In genomic region chr4:68959085-68959484, GRCh38 we compare ENCODE assay signal across 16 cellular contexts. TPM values are rescaled to one million over a fixed set of nuclear protein-coding genes. Genes with fewer than 3 reads are reported as not detected.
"Had no signal": no experiment of that assay in that cellular context is flagged by ENCODE, and none has a peak within 500 bp of the region (broad histone marks: within the 10 kb centered on the region; RNA-seq: fewer than 3 reads in every experiment).

No MANE protein-coding gene starts in this region.

RNA-seq across cellular contexts. Expression of gene UGT2A3, which starts 7.5 kb away (rescaled TPM):
- total RNA-seq: activated naive CD4-positive, alpha-beta T cell treated with anti-CD3 and anti-CD28 coated beads for 36 hours; activated naive CD4-positive, alpha-beta T cell treated with anti-CD3 and anti-CD28 coated beads, Interleukin-2, amount 50 U/mL, for 72 hours; activated naive CD8-positive, alpha-beta T cell treated with anti-CD3 and anti-CD28 coated beads for 36 hours; activated naive CD8-positive, alpha-beta T cell treated with anti-CD3 and anti-CD28 coated beads, Interleukin-2, amount 10 ng/mL, durations not matched to agents 7 days and 5 days; activated T-cell treated with anti-CD3 and anti-CD28 coated beads, Interleukin-2, amount 50 U/mL, for 72 hours; activated T-helper 1 cell treated with anti-CD3 and anti-CD28 coated beads, Interleukin-12 subunit alpha, Interleukin-12 subunit beta, Interleukin-2, Interleukin-4 antibody, amounts not matched to agents 30 ng/mL and 10 ng/mL and 1 ng/mL, durations not matched to agents 14 hours and 24 hours and 36 hours; activated T-helper 17 cell treated with anti-CD3 and anti-CD28 coated beads, Interleukin-2, amount 50 U/mL, for 72 hours; activated T-helper 2 cell treated with anti-CD3 and anti-CD28 coated beads, Interferon-gamma antibody, Interleukin-2, Interleukin-4, amounts not matched to agents 10 μg/mL and 5 μg/mL and 100 μg/mL, durations not matched to agents 14 hours and 24 hours and 36 hours; aorta; ascending aorta; astrocyte; bronchial epithelial cell; cardiac muscle cell; cardiac septum; chondrocyte had no signal
- polyA plus RNA-seq: adrenal gland, cardiac muscle cell had no signal
